In the genomic region with DNA sequence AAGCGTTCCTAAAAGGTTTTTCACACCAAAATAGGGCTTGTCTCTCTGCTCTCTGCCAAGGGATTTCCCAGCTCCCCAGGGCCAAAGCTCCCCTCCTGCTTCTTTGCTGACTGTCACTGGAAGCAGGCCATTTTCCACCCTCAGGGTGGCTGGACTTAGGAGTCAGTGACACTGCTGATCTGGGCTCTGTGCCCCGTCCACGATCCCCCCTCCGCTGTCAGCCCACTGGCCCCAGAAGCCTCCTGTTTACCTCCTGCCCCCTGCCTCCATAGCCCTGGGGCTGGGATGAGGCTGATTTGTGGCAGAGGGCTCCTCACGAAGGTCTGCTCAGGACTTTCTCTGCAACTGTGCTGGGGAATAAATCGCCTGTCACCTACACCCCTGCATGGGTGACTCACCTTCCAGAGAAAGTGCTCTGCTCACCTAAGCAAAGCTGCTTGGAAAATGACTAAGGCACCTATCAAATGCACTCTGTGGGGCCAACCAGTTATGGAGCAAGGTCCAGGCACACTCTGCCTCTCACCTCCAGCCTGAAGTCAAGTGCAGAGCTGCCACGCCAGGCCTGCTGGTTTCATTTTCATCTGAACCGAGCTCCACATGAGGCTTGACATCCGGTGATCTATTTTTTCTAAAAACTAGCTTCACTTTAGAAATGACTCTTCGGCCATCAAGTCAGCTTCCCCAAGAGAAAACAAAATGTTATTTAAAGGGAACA, we compare ENCODE assay signal across 1 cellular context.
TF ChIP-seq lines count a peak whose summit lies in the region.

No MANE protein-coding gene starts in this region.

TF ChIP-seq in HCT116, 20 proteins besides CTCF, POLR2A, EP300 and RAD21:
- TF ChIP-seq POLR2AphosphoS5 (IDR thresholded peaks at IDR 0.05; ENCODE audit: low read depth, low read length), result 0 out of 2 replicates have a peak, but pooled peaks have one; percentile 33
- no peak for TF ChIP-seq EZH2phosphoT487 (IDR thresholded peaks at IDR 0.05; ENCODE audit: borderline replicate concordance)
- TF ChIP-seq CEBPB (IDR thresholded peaks at IDR 0.05; ENCODE audit: low read depth), result no peak
- TF ChIP-seq CBX3 (IDR thresholded peaks at IDR 0.05; ENCODE audit: low read depth), result peak; percentile 73; the same call in 1 of the 2 replicates
- TF ChIP-seq TCF7L2 (IDR thresholded peaks at IDR 0.05; ENCODE audit: borderline replicate concordance, extremely low read depth, insufficient read depth, insufficient read length), result no peak
- no peak for TF ChIP-seq ELF1 (IDR thresholded peaks at IDR 0.05; ENCODE audit: borderline replicate concordance, low read depth)
- peak; percentile 88 for TF ChIP-seq FOSL1 (IDR thresholded peaks at IDR 0.05; ENCODE audit: low read depth)
- TF ChIP-seq, protein P1, sequence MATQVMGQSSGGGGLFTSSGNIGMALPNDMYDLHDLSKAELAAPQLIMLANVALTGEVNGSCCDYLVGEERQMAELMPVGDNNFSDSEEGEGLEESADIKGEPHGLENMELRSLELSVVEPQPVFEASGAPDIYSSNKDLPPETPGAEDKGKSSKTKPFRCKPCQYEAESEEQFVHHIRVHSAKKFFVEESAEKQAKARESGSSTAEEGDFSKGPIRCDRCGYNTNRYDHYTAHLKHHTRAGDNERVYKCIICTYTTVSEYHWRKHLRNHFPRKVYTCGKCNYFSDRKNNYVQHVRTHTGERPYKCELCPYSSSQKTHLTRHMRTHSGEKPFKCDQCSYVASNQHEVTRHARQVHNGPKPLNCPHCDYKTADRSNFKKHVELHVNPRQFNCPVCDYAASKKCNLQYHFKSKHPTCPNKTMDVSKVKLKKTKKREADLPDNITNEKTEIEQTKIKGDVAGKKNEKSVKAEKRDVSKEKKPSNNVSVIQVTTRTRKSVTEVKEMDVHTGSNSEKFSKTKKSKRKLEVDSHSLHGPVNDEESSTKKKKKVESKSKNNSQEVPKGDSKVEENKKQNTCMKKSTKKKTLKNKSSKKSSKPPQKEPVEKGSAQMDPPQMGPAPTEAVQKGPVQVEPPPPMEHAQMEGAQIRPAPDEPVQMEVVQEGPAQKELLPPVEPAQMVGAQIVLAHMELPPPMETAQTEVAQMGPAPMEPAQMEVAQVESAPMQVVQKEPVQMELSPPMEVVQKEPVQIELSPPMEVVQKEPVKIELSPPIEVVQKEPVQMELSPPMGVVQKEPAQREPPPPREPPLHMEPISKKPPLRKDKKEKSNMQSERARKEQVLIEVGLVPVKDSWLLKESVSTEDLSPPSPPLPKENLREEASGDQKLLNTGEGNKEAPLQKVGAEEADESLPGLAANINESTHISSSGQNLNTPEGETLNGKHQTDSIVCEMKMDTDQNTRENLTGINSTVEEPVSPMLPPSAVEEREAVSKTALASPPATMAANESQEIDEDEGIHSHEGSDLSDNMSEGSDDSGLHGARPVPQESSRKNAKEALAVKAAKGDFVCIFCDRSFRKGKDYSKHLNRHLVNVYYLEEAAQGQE (IDR thresholded peaks at IDR 0.05; ENCODE audit: low read depth), result no peak
- TF ChIP-seq SRF (IDR thresholded peaks at IDR 0.05; ENCODE audit: low read depth), result no peak
- no peak for TF ChIP-seq ZFX (IDR thresholded peaks at IDR 0.05)
- TF ChIP-seq EZH2 (IDR thresholded peaks at IDR 0.05), result no peak
- TF ChIP-seq SIN3A (IDR thresholded peaks at IDR 0.05; ENCODE audit: low read depth), result peak; percentile 36; the same call in 1 of the 2 replicates
- TF ChIP-seq JUND (IDR thresholded peaks at IDR 0.05), result peak; percentile 86
- peak; percentile 69 for TF ChIP-seq SP1 (IDR thresholded peaks at IDR 0.05; ENCODE audit: low read depth)
